14 cellular contexts compared by ENCODE assay signal in the genomic region with DNA sequence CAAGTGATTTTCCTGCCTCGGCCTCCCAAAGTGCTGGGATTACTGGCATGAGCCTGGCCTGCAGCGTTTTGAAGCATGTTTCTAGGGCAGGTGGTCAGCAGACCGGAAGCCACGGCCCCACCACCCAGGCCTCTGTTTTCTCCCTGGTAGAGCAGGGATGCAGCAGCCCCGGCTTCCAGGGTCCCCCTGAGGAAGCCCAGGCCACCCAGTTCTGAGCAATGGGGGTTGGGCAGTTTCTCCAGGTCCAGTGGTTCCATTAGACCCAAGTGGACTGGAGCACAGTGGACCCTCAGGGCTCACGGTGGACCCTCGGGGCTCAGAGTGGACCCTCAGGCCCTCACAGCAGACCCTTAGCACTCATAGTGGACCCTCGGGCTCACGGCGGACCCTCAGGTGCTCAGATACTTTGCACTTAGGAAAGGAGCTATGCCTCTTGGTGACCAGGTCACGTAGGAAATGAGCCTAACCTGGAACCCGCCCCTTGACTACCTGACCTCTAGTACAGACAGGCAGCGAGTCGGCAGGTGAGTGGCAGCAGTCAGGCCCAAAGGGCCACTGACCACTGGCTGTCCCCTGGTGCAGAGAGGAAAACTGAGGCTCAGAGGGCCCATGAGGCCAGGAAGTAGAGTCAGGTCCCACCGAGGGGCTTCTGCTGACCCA. TPM values are rescaled to one million over a fixed set of nuclear protein-coding genes. Genes with fewer than 3 reads are reported as not detected.
DNase-seq lines count a peak whose midpoint lies in the region; ATAC-seq and TF ChIP-seq lines count a peak whose summit lies in the region.
"Had no signal": no experiment of that assay in that cellular context is flagged by ENCODE, and none has a peak within 500 bp of the region (broad histone marks: within the 10 kb centered on the region; RNA-seq: fewer than 3 reads in every experiment).

No MANE protein-coding gene starts in this region.

- H3K4me3 ChIP-seq in BLaER1: no peak overlapping the region

- peak overlapping the region; percentile 51 for H3K27ac Mint-ChIP-seq in activated CD4-positive, alpha-beta T cell treated with anti-CD3 and anti-CD28 coated beads, Interleukin-2, amount 10 ng/mL, durations not matched to agents 24 days and 14 days
- peak overlapping the region; percentile 80 for H3K27ac Mint-ChIP-seq in activated T-helper 1 cell treated with anti-CD3 and anti-CD28 coated beads, Interleukin-12 subunit alpha, Interleukin-12 subunit beta, Interleukin-2, Interleukin-4 antibody, amounts not matched to agents 30 ng/mL and 10 ng/mL and 1 ng/mL, durations not matched to agents 14 hours and 24 hours and 36 hours
- no peak overlapping the region for H3K27ac Mint-ChIP-seq in neural crest cell (ENCODE audit: unreplicated experiment)
- H3K27ac Mint-ChIP-seq in MCF 10A (ENCODE audit: low read depth, unreplicated experiment): no peak overlapping the region

- H3K36me3 ChIP-seq in BLaER1: no peaks in the 10 kb centered on the region

- peaks cover under 1% of the 10 kb centered on the region; the same call in 1 of the 2 replicates for H4K20me1 ChIP-seq in BLaER1

- no TSS peak for BruUV-seq in MCF 10A (replicated peaks; lab: Mats Ljungman, UMichigan)

- intact Hi-C loops in activated CD4-positive, alpha-beta T cell treated with anti-CD3 and anti-CD28 coated beads, Interleukin-2, amount 10 ng/mL, durations not matched to agents 24 days and 14 days (cut with micrococcal nuclease): no loop called here
- intact Hi-C loops in activated T-helper 1 cell treated with anti-CD3 and anti-CD28 coated beads, Interleukin-12 subunit alpha, Interleukin-12 subunit beta, Interleukin-2, Interleukin-4 antibody, amounts not matched to agents 30 ng/mL and 10 ng/mL and 1 ng/mL, durations not matched to agents 14 hours and 24 hours and 36 hours (cut with micrococcal nuclease): no loop called here
- intact Hi-C loops in MCF 10A (cut with micrococcal nuclease): no loop called here

- H3K9me3 ChIP-seq in BLaER1: no peaks in the 10 kb centered on the region

- peaks cover 67% of the 10 kb centered on the region for H3K4me1 ChIP-seq in BLaER1

- no peaks in the 10 kb centered on the region for H3K9me3 Mint-ChIP-seq in activated CD4-positive, alpha-beta T cell treated with anti-CD3 and anti-CD28 coated beads, Interleukin-2, amount 10 ng/mL, durations not matched to agents 24 days and 14 days
- H3K9me3 Mint-ChIP-seq in activated T-helper 1 cell treated with anti-CD3 and anti-CD28 coated beads, Interleukin-12 subunit alpha, Interleukin-12 subunit beta, Interleukin-2, Interleukin-4 antibody, amounts not matched to agents 30 ng/mL and 10 ng/mL and 1 ng/mL, durations not matched to agents 14 hours and 24 hours and 36 hours: no peaks in the 10 kb centered on the region
- H3K9me3 Mint-ChIP-seq in neural crest cell: no peaks in the 10 kb centered on the region
- no peaks in the 10 kb centered on the region for H3K9me3 Mint-ChIP-seq in MCF 10A (ENCODE audit: unreplicated experiment)
- H3K9me3 Mint-ChIP-seq: CD8-positive, alpha-beta T cell had no signal

- TF ChIP-seq CTCF in neural crest cell (conservative IDR thresholded peaks at IDR 0.05) (no peak), MCF 10A (IDR thresholded peaks at IDR 0.05; ENCODE audit: unreplicated experiment) (no peak)

- H3K36me3 Mint-ChIP-seq in activated CD4-positive, alpha-beta T cell treated with anti-CD3 and anti-CD28 coated beads, Interleukin-2, amount 10 ng/mL, durations not matched to agents 24 days and 14 days (ENCODE audit: low read depth): no peaks in the 10 kb centered on the region
- H3K36me3 Mint-ChIP-seq in activated T-helper 1 cell treated with anti-CD3 and anti-CD28 coated beads, Interleukin-12 subunit alpha, Interleukin-12 subunit beta, Interleukin-2, Interleukin-4 antibody, amounts not matched to agents 30 ng/mL and 10 ng/mL and 1 ng/mL, durations not matched to agents 14 hours and 24 hours and 36 hours (ENCODE audit: low read depth): no peaks in the 10 kb centered on the region
- no peaks in the 10 kb centered on the region for H3K36me3 Mint-ChIP-seq in neural crest cell (ENCODE audit: low read depth)
- H3K36me3 Mint-ChIP-seq in MCF 10A (ENCODE audit: insufficient read depth, unreplicated experiment): no peaks in the 10 kb centered on the region
- H3K36me3 Mint-ChIP-seq: CD8-positive, alpha-beta T cell had no signal

- H3K4me3 Mint-ChIP-seq in activated CD4-positive, alpha-beta T cell treated with anti-CD3 and anti-CD28 coated beads, Interleukin-2, amount 10 ng/mL, durations not matched to agents 24 days and 14 days: no peak overlapping the region
- no peak overlapping the region for H3K4me3 Mint-ChIP-seq in activated T-helper 1 cell treated with anti-CD3 and anti-CD28 coated beads, Interleukin-12 subunit alpha, Interleukin-12 subunit beta, Interleukin-2, Interleukin-4 antibody, amounts not matched to agents 30 ng/mL and 10 ng/mL and 1 ng/mL, durations not matched to agents 14 hours and 24 hours and 36 hours
- H3K4me3 Mint-ChIP-seq in neural crest cell (peak overlapping the region; percentile 51), MCF 10A (ENCODE audit: unreplicated experiment) (no peak overlapping the region)
- H3K4me3 Mint-ChIP-seq: CD8-positive, alpha-beta T cell had no signal

- CTCF ChIA-PET in MCF 10A (lab: Yijun Ruan, JAX): no interaction called here

- peak overlapping the region; percentile 85 for H3K4me2 ChIP-seq in BLaER1

- no peak for DNase-seq in activated CD4-positive, alpha-beta T cell treated with anti-CD3 and anti-CD28 coated beads, Interleukin-2, amount 10 ng/mL, durations not matched to agents 24 days and 14 days
- no peak for DNase-seq in activated CD4-positive, alpha-beta T cell treated with anti-CD3 and anti-CD28 coated beads for 4 hours
- DNase-seq in activated T-helper 1 cell treated with anti-CD3 and anti-CD28 coated beads, Interleukin-12 subunit alpha, Interleukin-12 subunit beta, Interleukin-2, Interleukin-4 antibody, amounts not matched to agents 30 ng/mL and 10 ng/mL and 1 ng/mL, durations not matched to agents 14 hours and 24 hours and 36 hours (ENCODE audit: low spot score): no peak
- DNase-seq in neural crest cell (ENCODE audit: low read depth, low spot score): no peak
- DNase-seq in GF-D8 (lab: John Stamatoyannopoulos, UW): no peak
- no peak for DNase-seq in MCF 10A (ENCODE audit: unreplicated experiment)
- DNase-seq: NCI-H1930, NCI-H2171, NCI-H446 treated with DMSO at 0.1 percent for 48 hours, NCI-H748 treated with DMSO at 0.1 percent for 48 hours, PC-3 had no signal

- H3K27ac ChIP-seq in BLaER1: no peak overlapping the region

- no peaks in the 10 kb centered on the region for H3K27me3 Mint-ChIP-seq in activated CD4-positive, alpha-beta T cell treated with anti-CD3 and anti-CD28 coated beads, Interleukin-2, amount 10 ng/mL, durations not matched to agents 24 days and 14 days
- no peaks in the 10 kb centered on the region for H3K27me3 Mint-ChIP-seq in activated T-helper 1 cell treated with anti-CD3 and anti-CD28 coated beads, Interleukin-12 subunit alpha, Interleukin-12 subunit beta, Interleukin-2, Interleukin-4 antibody, amounts not matched to agents 30 ng/mL and 10 ng/mL and 1 ng/mL, durations not matched to agents 14 hours and 24 hours and 36 hours (ENCODE audit: insufficient read depth)
- H3K27me3 Mint-ChIP-seq in neural crest cell (ENCODE audit: low read depth) (peaks cover 28% of the 10 kb centered on the region), MCF 10A (ENCODE audit: insufficient read depth, unreplicated experiment) (no peaks in the 10 kb centered on the region)

- no peak overlapping the region for H3K9ac ChIP-seq in BLaER1

- ATAC-seq in HG02588 (IDR thresholded peaks at IDR 0.05; ENCODE audit: unreplicated experiment): no peak
- ATAC-seq: CD8-positive, alpha-beta T cell; PC-3 had no signal

- H3K4me1 Mint-ChIP-seq in activated CD4-positive, alpha-beta T cell treated with anti-CD3 and anti-CD28 coated beads, Interleukin-2, amount 10 ng/mL, durations not matched to agents 24 days and 14 days: peaks cover 6% of the 10 kb centered on the region
- peaks cover 13% of the 10 kb centered on the region for H3K4me1 Mint-ChIP-seq in activated T-helper 1 cell treated with anti-CD3 and anti-CD28 coated beads, Interleukin-12 subunit alpha, Interleukin-12 subunit beta, Interleukin-2, Interleukin-4 antibody, amounts not matched to agents 30 ng/mL and 10 ng/mL and 1 ng/mL, durations not matched to agents 14 hours and 24 hours and 36 hours (ENCODE audit: low read depth)
- H3K4me1 Mint-ChIP-seq in neural crest cell: no peaks in the 10 kb centered on the region
- H3K4me1 Mint-ChIP-seq in MCF 10A (ENCODE audit: insufficient read depth, unreplicated experiment): no peaks in the 10 kb centered on the region

- H3K27me3 ChIP-seq in BLaER1: peaks cover 27% of the 10 kb centered on the region

- POLR2A ChIA-PET in MCF 10A (lab: Yijun Ruan, JAX): no interaction called here

RNA-seq across cellular contexts. Expression of gene FNDC10, which starts 4.6 kb away (rescaled TPM):
- total RNA-seq in activated CD4-positive, alpha-beta T cell treated with anti-CD3 and anti-CD28 coated beads, Interleukin-2, amount 10 ng/mL, durations not matched to agents 24 days and 14 days: 14.3 and 15.9 TPM in 2 replicates
- total RNA-seq in activated T-helper 1 cell treated with anti-CD3 and anti-CD28 coated beads, Interleukin-12 subunit alpha, Interleukin-12 subunit beta, Interleukin-2, Interleukin-4 antibody, amounts not matched to agents 30 ng/mL and 10 ng/mL and 1 ng/mL, durations not matched to agents 14 hours and 24 hours and 36 hours: 14.6 and 14.9 TPM in 2 replicates
- total RNA-seq in neural crest cell (14.3 and 14.5 TPM in 2 replicates), MCF 10A (2022) (4.3 and 5.1 TPM in 2 replicates)

RNA-seq across cellular contexts. Expression of gene MIB2, which starts 10.8 kb away (rescaled TPM):
- 32.7 and 34.1 TPM in 2 replicates for total RNA-seq in activated CD4-positive, alpha-beta T cell treated with anti-CD3 and anti-CD28 coated beads, Interleukin-2, amount 10 ng/mL, durations not matched to agents 24 days and 14 days
- 29.5 and 32.8 TPM in 2 replicates for total RNA-seq in activated T-helper 1 cell treated with anti-CD3 and anti-CD28 coated beads, Interleukin-12 subunit alpha, Interleukin-12 subunit beta, Interleukin-2, Interleukin-4 antibody, amounts not matched to agents 30 ng/mL and 10 ng/mL and 1 ng/mL, durations not matched to agents 14 hours and 24 hours and 36 hours
- total RNA-seq in neural crest cell (105 and 106 TPM in 2 replicates), MCF 10A (2022) (46.4 and 61.3 TPM in 2 replicates)

RNA-seq across cellular contexts. Expression of gene MMP23B, which starts 27.5 kb away (rescaled TPM):
- 1.2 and 1.5 TPM in 2 replicates for total RNA-seq in activated CD4-positive, alpha-beta T cell treated with anti-CD3 and anti-CD28 coated beads, Interleukin-2, amount 10 ng/mL, durations not matched to agents 24 days and 14 days
- 0.49 and 0.93 TPM in 2 replicates for total RNA-seq in activated T-helper 1 cell treated with anti-CD3 and anti-CD28 coated beads, Interleukin-12 subunit alpha, Interleukin-12 subunit beta, Interleukin-2, Interleukin-4 antibody, amounts not matched to agents 30 ng/mL and 10 ng/mL and 1 ng/mL, durations not matched to agents 14 hours and 24 hours and 36 hours
- total RNA-seq in neural crest cell (1.7 and 2.3 TPM in 2 replicates), MCF 10A (2022) (1.4 and 1.7 TPM in 2 replicates)

RNA-seq across cellular contexts. Expression of gene SSU72, which starts 29.8 kb away (rescaled TPM):
- total RNA-seq in activated CD4-positive, alpha-beta T cell treated with anti-CD3 and anti-CD28 coated beads, Interleukin-2, amount 10 ng/mL, durations not matched to agents 24 days and 14 days: 134 TPM in 2 replicates
- 135 and 137 TPM in 2 replicates for total RNA-seq in activated T-helper 1 cell treated with anti-CD3 and anti-CD28 coated beads, Interleukin-12 subunit alpha, Interleukin-12 subunit beta, Interleukin-2, Interleukin-4 antibody, amounts not matched to agents 30 ng/mL and 10 ng/mL and 1 ng/mL, durations not matched to agents 14 hours and 24 hours and 36 hours
- 132 and 134 TPM in 2 replicates for total RNA-seq in neural crest cell
- 97.4 and 104 TPM in 2 replicates for total RNA-seq in MCF 10A (2022)

RNA-seq across cellular contexts. Expression of gene CDK11B, which starts 54.3 kb away (rescaled TPM):
- total RNA-seq in activated CD4-positive, alpha-beta T cell treated with anti-CD3 and anti-CD28 coated beads, Interleukin-2, amount 10 ng/mL, durations not matched to agents 24 days and 14 days: 38.0 and 40.4 TPM in 2 replicates
- total RNA-seq in activated T-helper 1 cell treated with anti-CD3 and anti-CD28 coated beads, Interleukin-12 subunit alpha, Interleukin-12 subunit beta, Interleukin-2, Interleukin-4 antibody, amounts not matched to agents 30 ng/mL and 10 ng/mL and 1 ng/mL, durations not matched to agents 14 hours and 24 hours and 36 hours: 39.1 and 39.6 TPM in 2 replicates
- total RNA-seq in neural crest cell: 32.1 and 34.1 TPM in 2 replicates
- 32.0 and 32.5 TPM in 2 replicates for total RNA-seq in MCF 10A (2022)

Comparison
In these comparisons a context has a peak if more than half of its experiments do, and no peak if none do; other contexts are left out.
1. H3K27ac Mint-ChIP-seq: peak in activated CD4-positive, alpha-beta T cell treated with anti-CD3 and anti-CD28 coated beads, Interleukin-2, amount 10 ng/mL, durations not matched to agents 24 days and 14 days (single experiment) and activated T-helper 1 cell treated with anti-CD3 and anti-CD28 coated beads, Interleukin-12 subunit alpha, Interleukin-12 subunit beta, Interleukin-2, Interleukin-4 antibody, amounts not matched to agents 30 ng/mL and 10 ng/mL and 1 ng/mL, durations not matched to agents 14 hours and 24 hours and 36 hours (single experiment); none in neural crest cell (single experiment) and MCF 10A (single experiment).